18 cellular contexts compared by ENCODE assay signal in the genomic region with DNA sequence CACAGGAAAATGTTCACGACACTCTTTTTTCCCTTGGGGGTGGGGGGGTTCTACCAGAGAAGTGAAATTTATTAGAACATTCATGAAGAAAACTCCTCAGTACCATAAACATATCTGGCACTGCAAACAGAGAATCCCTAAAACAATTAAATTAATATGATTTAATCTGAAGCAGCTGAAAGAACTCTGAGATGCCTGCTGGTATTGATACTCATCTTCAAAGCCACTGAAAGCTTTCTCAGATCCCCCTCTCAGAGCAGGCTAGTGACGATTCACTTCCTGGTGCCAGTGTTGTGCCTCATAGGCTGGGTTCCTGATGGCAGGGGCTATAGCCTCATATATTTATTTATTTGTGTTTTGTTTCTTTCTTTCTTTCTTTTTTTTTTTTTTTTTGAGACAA.
DNase-seq lines count a peak whose midpoint lies in the region; ATAC-seq and TF ChIP-seq lines count a peak whose summit lies in the region.
"Had no signal": no experiment of that assay in that cellular context is flagged by ENCODE, and none has a peak within 500 bp of the region (broad histone marks: within the 10 kb centered on the region; RNA-seq: fewer than 3 reads in every experiment).

No MANE protein-coding gene starts in this region.

- DNase-seq in GM13977 (ENCODE audit: low spot score) (peak; percentile 21), nephron progenitor cell (no peak), AML-193 (lab: John Stamatoyannopoulos, UW) (no peak), NCI-H2227 (lab: John Stamatoyannopoulos, UW; ENCODE audit: unreplicated experiment) (no peak)
- DNase-seq: ACHN; CD8-positive, alpha-beta memory T cell; DND-41; GDM1; MG63; NCI-H1105; NCI-H1694 treated with DMSO at 0.1 percent for 48 hours; NCI-H446; SHP77 had no signal

- H3K27ac ChIP-seq in BLaER1 (no peak overlapping the region), OCI-LY3 (ENCODE audit: low read length) (no peak overlapping the region)

- no peaks in the 10 kb centered on the region for H3K4me1 Mint-ChIP-seq in nephron progenitor cell
- H3K4me1 Mint-ChIP-seq: CD8-positive, alpha-beta memory T cell had no signal

- in situ Hi-C loops in GM13977 (cut with MboI; ENCODE audit: low pct_unique_long_range_greater_than_20kb, low sequenced_read_pairs, unreplicated experiment): no loop called here

- no peaks in the 10 kb centered on the region for H3K79me2 ChIP-seq in OCI-LY3 (ENCODE audit: low read length)

- H3K4me3 Mint-ChIP-seq in nephron progenitor cell: no peak overlapping the region
- H3K4me3 Mint-ChIP-seq: B cell; CD8-positive, alpha-beta memory T cell had no signal

- H3K9me3 Mint-ChIP-seq in nephron progenitor cell: no peaks in the 10 kb centered on the region
- H3K9me3 Mint-ChIP-seq: CD8-positive, alpha-beta memory T cell had no signal

- no peak overlapping the region for H2AFZ ChIP-seq in OCI-LY3 (ENCODE audit: low read depth, low read length)

- H3K4me1 ChIP-seq in BLaER1 (peaks cover 53% of the 10 kb centered on the region), OCI-LY3 (ENCODE audit: low read length) (peaks cover 30% of the 10 kb centered on the region)

- H3K9ac ChIP-seq in BLaER1 (no peak overlapping the region), OCI-LY3 (ENCODE audit: low read length) (no peak overlapping the region)

- peaks cover 53% of the 10 kb centered on the region for H3K36me3 ChIP-seq in BLaER1
- H3K36me3 ChIP-seq in OCI-LY3 (replicated peaks; ENCODE audit: low read depth, low read length): no peaks in the 10 kb centered on the region
- H3K36me3 ChIP-seq: MG63 had no signal

- no peak for TF ChIP-seq CTCF in GM13977 (IDR thresholded peaks at IDR 0.05; ENCODE audit: extremely low read depth, insufficient read depth, missing control alignments)
- no peak for TF ChIP-seq CTCF in OCI-LY3 (IDR thresholded peaks at IDR 0.05; ENCODE audit: low read depth, low read length)
- TF ChIP-seq CTCF in nephron progenitor cell (IDR thresholded peaks at IDR 0.05): no peak

- H3K36me3 Mint-ChIP-seq in nephron progenitor cell (ENCODE audit: low read depth): peaks cover 36% of the 10 kb centered on the region
- H3K36me3 Mint-ChIP-seq: CD8-positive, alpha-beta memory T cell had no signal

- H3K27me3 ChIP-seq in BLaER1: no peaks in the 10 kb centered on the region
- H3K27me3 ChIP-seq in OCI-LY3 (ENCODE audit: low read depth, low read length): no peaks in the 10 kb centered on the region
- H3K27me3 ChIP-seq: MG63 had no signal

- H3K4me2 ChIP-seq in BLaER1 (peak overlapping the region; percentile 25), OCI-LY3 (ENCODE audit: low read length) (peak overlapping the region; percentile 5; the same call in 1 of the 2 replicates)

- no peak for ATAC-seq in GM21717 (IDR thresholded peaks at IDR 0.05; ENCODE audit: unreplicated experiment)
- ATAC-seq: Panc1 had no signal

- no peaks in the 10 kb centered on the region for H3K27me3 Mint-ChIP-seq in nephron progenitor cell (ENCODE audit: low read depth, poor library complexity)
- H3K27me3 Mint-ChIP-seq: B cell had no signal

- no peaks in the 10 kb centered on the region for H3K9me3 ChIP-seq in BLaER1
- no peaks in the 10 kb centered on the region for H3K9me3 ChIP-seq in OCI-LY3 (ENCODE audit: insufficient read depth, low read length)
- H3K9me3 ChIP-seq: MG63 had no signal

- H3K4me3 ChIP-seq in BLaER1 (no peak overlapping the region), OCI-LY3 (ENCODE audit: low read length) (no peak overlapping the region)
- H3K4me3 ChIP-seq: MG63 had no signal

- peak overlapping the region; percentile 75 for H3K27ac Mint-ChIP-seq in nephron progenitor cell
- H3K27ac Mint-ChIP-seq: B cell had no signal

- no peaks in the 10 kb centered on the region for H4K20me1 ChIP-seq in BLaER1
- H4K20me1 ChIP-seq in OCI-LY3 (ENCODE audit: insufficient read depth, low read length): no peaks in the 10 kb centered on the region
